In genomic region chr3:5090197-5090596, GRCh38 we compare ENCODE assay signal across 2 cellular contexts.
TF ChIP-seq lines count a peak whose summit lies in the region.

No MANE protein-coding gene starts in this region.

TF ChIP-seq in HepG2, 621 proteins besides CTCF, POLR2A, EP300 and RAD21:
- no peak for TF ChIP-seq ZNF468 (CRISPR knock-in tag; IDR thresholded peaks at IDR 0.05)
- no peak for TF ChIP-seq RAD51 (IDR thresholded peaks at IDR 0.05; ENCODE audit: borderline replicate concordance)
- TF ChIP-seq GFI1 (CRISPR knock-in tag; IDR thresholded peaks at IDR 0.05; ENCODE audit: borderline replicate concordance), result no peak
- no peak for TF ChIP-seq ZNF75D (CRISPR knock-in tag; IDR thresholded peaks at IDR 0.05; ENCODE audit: borderline replicate concordance)
- TF ChIP-seq STAT6 (CRISPR knock-in tag; IDR thresholded peaks at IDR 0.05; ENCODE audit: borderline replicate concordance), result no peak
- TF ChIP-seq ZNF570 (CRISPR knock-in tag; IDR thresholded peaks at IDR 0.05; ENCODE audit: borderline replicate concordance), result no peak
- TF ChIP-seq ZFYVE20 (CRISPR knock-in tag; IDR thresholded peaks at IDR 0.05; ENCODE audit: borderline replicate concordance, low read depth), result no peak
- TF ChIP-seq ETV6 (CRISPR knock-in tag; conservative IDR thresholded peaks at IDR 0.05), result no peak
- no peak for TF ChIP-seq TCF7L2 (IDR thresholded peaks at IDR 0.05; ENCODE audit: low read depth, low read length)
- no peak for TF ChIP-seq RORA (CRISPR knock-in tag; IDR thresholded peaks at IDR 0.05)
- TF ChIP-seq ZNF672 (CRISPR knock-in tag; IDR thresholded peaks at IDR 0.05), result no peak
- TF ChIP-seq SRSF1 (optimal IDR thresholded peaks at IDR 0.05; ENCODE audit: low read depth, low read length), result no peak
- no peak for TF ChIP-seq ISX (CRISPR knock-in tag; conservative IDR thresholded peaks at IDR 0.05)
- no peak for TF ChIP-seq CBX1 (IDR thresholded peaks at IDR 0.05; ENCODE audit: low read depth)
- TF ChIP-seq HMGXB4 (CRISPR knock-in tag; IDR thresholded peaks at IDR 0.05; ENCODE audit: borderline replicate concordance in 1 of 2, low read depth in 1 of 2), result no peak
- TF ChIP-seq, protein P1, sequence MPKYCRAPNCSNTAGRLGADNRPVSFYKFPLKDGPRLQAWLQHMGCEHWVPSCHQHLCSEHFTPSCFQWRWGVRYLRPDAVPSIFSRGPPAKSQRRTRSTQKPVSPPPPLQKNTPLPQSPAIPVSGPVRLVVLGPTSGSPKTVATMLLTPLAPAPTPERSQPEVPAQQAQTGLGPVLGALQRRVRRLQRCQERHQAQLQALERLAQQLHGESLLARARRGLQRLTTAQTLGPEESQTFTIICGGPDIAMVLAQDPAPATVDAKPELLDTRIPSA (CRISPR knock-in tag; IDR thresholded peaks at IDR 0.05; ENCODE audit: borderline replicate concordance), result no peak
TF ChIP-seq in HepG2: peak in this region for 0.

TF ChIP-seq in K562, 482 proteins besides CTCF, POLR2A, EP300 and RAD21:
- TF ChIP-seq ARID1B (IDR thresholded peaks at IDR 0.05), result no peak
- TF ChIP-seq, protein P2, sequence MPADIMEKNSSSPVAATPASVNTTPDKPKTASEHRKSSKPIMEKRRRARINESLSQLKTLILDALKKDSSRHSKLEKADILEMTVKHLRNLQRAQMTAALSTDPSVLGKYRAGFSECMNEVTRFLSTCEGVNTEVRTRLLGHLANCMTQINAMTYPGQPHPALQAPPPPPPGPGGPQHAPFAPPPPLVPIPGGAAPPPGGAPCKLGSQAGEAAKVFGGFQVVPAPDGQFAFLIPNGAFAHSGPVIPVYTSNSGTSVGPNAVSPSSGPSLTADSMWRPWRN (IDR thresholded peaks at IDR 0.05; ENCODE audit: low read depth), result no peak
- TF ChIP-seq ZNF408 (CRISPR knock-in tag; IDR thresholded peaks at IDR 0.05; ENCODE audit: low read depth), result no peak
- TF ChIP-seq ZNF311 (CRISPR knock-in tag; IDR thresholded peaks at IDR 0.05), result no peak
- TF ChIP-seq KDM4B (IDR thresholded peaks at IDR 0.05; ENCODE audit: borderline replicate concordance in 2 of 2, low read depth in 1 of 2), result no peak
- TF ChIP-seq ELF4 (CRISPR knock-in tag; IDR thresholded peaks at IDR 0.05), result no peak
- no peak for TF ChIP-seq HNRNPLL (IDR thresholded peaks at IDR 0.05; ENCODE audit: low read depth, low read length, poor library complexity, severe bottlenecking)
